ENCODE assay signal across 12 cellular contexts in the genomic region with DNA sequence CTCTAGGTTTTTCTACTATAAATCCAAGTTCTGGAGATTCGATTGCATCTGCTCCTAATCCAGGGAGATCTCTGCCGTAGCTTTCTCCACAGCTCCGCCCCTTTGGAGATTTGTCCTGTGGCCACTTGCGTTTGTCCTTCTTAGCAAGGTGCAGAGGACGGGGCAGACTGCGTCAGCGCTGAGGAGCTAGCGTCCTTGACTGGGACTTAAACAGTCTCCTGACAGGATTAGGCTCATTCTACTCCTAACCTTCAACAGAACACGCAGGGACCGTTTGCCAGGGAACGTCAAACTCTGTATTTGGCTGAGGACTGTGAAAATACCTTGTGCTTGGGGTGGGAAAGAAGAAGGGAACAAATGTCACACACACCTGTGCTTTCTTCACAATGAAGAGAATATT. TPM values are rescaled to one million over a fixed set of nuclear protein-coding genes. Genes with fewer than 3 reads are reported as not detected.
A peak's percentile ranks its signal among the peaks of the same experiment; 100 is the strongest.
DNase-seq lines count a peak whose midpoint lies in the region; ATAC-seq, FAIRE-seq and TF ChIP-seq lines count a peak whose summit lies in the region.
"Had no signal": no experiment of that assay in that cellular context is flagged by ENCODE, and none has a peak within 500 bp of the region (broad histone marks: within the 10 kb centered on the region; RNA-seq: fewer than 3 reads in every experiment).

No MANE protein-coding gene starts in this region.

- H3K27ac ChIP-seq in small intestine (ENCODE audit: low read depth in 1 of 2, low read length in 1 of 2) (no peak overlapping the region), ovary (no peak overlapping the region)

- no peaks in the 10 kb centered on the region for H3K27me3 ChIP-seq in endocrine pancreas (ENCODE audit: control insufficient read depth, insufficient read depth, low read length)
- no peaks in the 10 kb centered on the region for H3K27me3 ChIP-seq in small intestine (ENCODE audit: control insufficient read depth in 2 of 2, insufficient read depth in 2 of 2, low read length in 2 of 2)
- no peaks in the 10 kb centered on the region for H3K27me3 ChIP-seq in ovary

- H3K9me3 ChIP-seq in endocrine pancreas (ENCODE audit: control insufficient read depth, low read length) (no peaks in the 10 kb centered on the region), small intestine (ENCODE audit: control insufficient read depth, low read depth) (no peaks in the 10 kb centered on the region), ovary (no peaks in the 10 kb centered on the region)

- H3K4me3 ChIP-seq in endocrine pancreas (ENCODE audit: control insufficient read depth, insufficient read depth, low read length) (peak overlapping the region; percentile 70), small intestine (ENCODE audit: low read depth in 1 of 2, low read length in 2 of 2) (peak overlapping the region in 1 of 2 donors; percentile 22), ovary (no peak overlapping the region)

- ATAC-seq in GM18858 (IDR thresholded peaks at IDR 0.05; ENCODE audit: unreplicated experiment): no peak
- no peak for ATAC-seq in HG02678 (IDR thresholded peaks at IDR 0.05; ENCODE audit: unreplicated experiment)
- ATAC-seq: effector memory CD8-positive, alpha-beta T cell; stimulated activated effector memory CD8-positive, alpha-beta T cell treated with anti-CD3 and anti-CD28 coated beads, Interleukin-12 subunit alpha, Interleukin-12 subunit beta, amount 100 ng/mL, for 72 hours had no signal

- H3K36me3 ChIP-seq in endocrine pancreas (ENCODE audit: control insufficient read depth, insufficient read depth, low read length) (no peaks in the 10 kb centered on the region), small intestine (ENCODE audit: control insufficient read depth in 2 of 2, insufficient read depth in 2 of 2, low read length in 2 of 2) (no peaks in the 10 kb centered on the region), ovary (no peaks in the 10 kb centered on the region)

- FAIRE-seq in small intestine (lab: Jason Lieb, UNC): no peak

- H3K9ac ChIP-seq in endocrine pancreas (ENCODE audit: control insufficient read depth, insufficient read depth, low read length): no peak overlapping the region

- no peak for TF ChIP-seq EP300 in ovary (IDR thresholded peaks at IDR 0.05)

- H3K4me1 ChIP-seq in endocrine pancreas (ENCODE audit: control insufficient read depth, insufficient read depth, low read length): peaks cover 4% of the 10 kb centered on the region
- no peaks in the 10 kb centered on the region for H3K4me1 ChIP-seq in small intestine (ENCODE audit: control insufficient read depth in 2 of 2, insufficient read depth in 1 of 2, low read depth in 1 of 2, low read length in 1 of 2)
- peaks cover 3% of the 10 kb centered on the region for H3K4me1 ChIP-seq in ovary (ENCODE audit: insufficient read depth)

- intact Hi-C loops in ovary (cut with DNase I): no loop called here

- DNase-seq in M059J (ENCODE audit: low read depth): peak; percentile 35
- DNase-seq in lung microvascular endothelial cell (ENCODE audit: low read depth in 2 of 2): peak; percentile 34 to 81
- peak; percentile 57 for DNase-seq in small intestine
- DNase-seq in ovary: no peak
- DNase-seq in epidermal melanocyte (ENCODE audit: insufficient read length, low spot score): no peak
- DNase-seq: CD4-positive, alpha-beta memory T cell; effector memory CD8-positive, alpha-beta T cell; NCI-H1930 had no signal

- TF ChIP-seq CTCF in ovary (IDR thresholded peaks at IDR 0.05): no peak

- TF ChIP-seq POLR2A in ovary (IDR thresholded peaks at IDR 0.05): no peak

- WGBS in small intestine, 3 donors: 14 to 47% (median 27%) methylated on average over 11 of the region's 11 CpGs
- WGBS in ovary, 3 donors: 67 to 75% (median 70%) methylated on average over 11 of the region's 11 CpGs

RNA-seq across cellular contexts. Expression of gene SORBS2, which starts 38.6 kb away (rescaled TPM):
- total RNA-seq in M059J (2014; rRNA removed; shearing (Covaris generic)): 0.52 and 3.6 TPM in 2 replicates
- total RNA-seq in lung microvascular endothelial cell (94.8 and 143 TPM in 2 replicates), ovary (10 to 100 TPM; 17.4 to 80.0 (median 32.7) TPM)
- polyA plus RNA-seq in small intestine (10 to 100 TPM in 1 of 3 donors, 1 to 10 TPM in 2; 1.6 to 27.6 (median 4.6) TPM), ovary (100 to 1,000 TPM in 1 of 2 donors, 10 to 100 TPM in 1; 24.2 to 204 TPM)
- total RNA-seq: CD4-positive, alpha-beta memory T cell had no signal
- polyA plus RNA-seq: CD4-positive, alpha-beta memory T cell had no signal

Comparison
In these comparisons a context has a peak if more than half of its experiments do, and no peak if none do; other contexts are left out.
1. DNase-seq: peak in M059J (single experiment), lung microvascular endothelial cell (2 of 2) and small intestine (single experiment); none in ovary (0 of 5) and epidermal melanocyte (single experiment).